In genomic region chr3:8559351-8559750, GRCh38 we compare ENCODE assay signal across 16 cellular contexts. TPM values are rescaled to one million over a fixed set of nuclear protein-coding genes. Genes with fewer than 3 reads are reported as not detected.
"Had no signal": no experiment of that assay in that cellular context is flagged by ENCODE, and none has a peak within 500 bp of the region (broad histone marks: within the 10 kb centered on the region; RNA-seq: fewer than 3 reads in every experiment).

No MANE protein-coding gene starts in this region.

- H3K4me3 ChIP-seq: breast epithelium, esophagus squamous epithelium, upper lobe of left lung had no signal

- H3K4me2 ChIP-seq: SK-N-SH had no signal

- DNase-seq: activated CD4-positive, alpha-beta T cell treated with anti-CD3 and anti-CD28 coated beads, Interleukin-2, amount 50 U/mL, for 4 hours; activated naive CD8-positive, alpha-beta T cell treated with anti-CD3 and anti-CD28 coated beads for 36 hours; amygdala; cerebellar nuclear complex; dermis blood vessel endothelial cell; effector memory CD4-positive, alpha-beta T cell; esophagus squamous epithelium; mesendoderm; naive thymus-derived CD8-positive, alpha-beta T cell; SK-N-SH; stimulated activated CD4-positive, alpha-beta T cell treated with anti-CD3 and anti-CD28 coated beads, Interleukin-2, amount 100 ng/mL, for 48 hours; stimulated activated naive CD8-positive, alpha-beta T cell treated with anti-CD3 and anti-CD28 coated beads, Interleukin-15, amount 100 ng/mL, for 72 hours; upper lobe of left lung had no signal

- ATAC-seq: naive thymus-derived CD8-positive, alpha-beta T cell; stimulated activated naive CD8-positive, alpha-beta T cell treated with anti-CD3 and anti-CD28 coated beads, Interleukin-15, amount 100 ng/mL, for 72 hours had no signal

- H3K27ac ChIP-seq: esophagus squamous epithelium had no signal

- H3K9me3 ChIP-seq: breast epithelium, esophagus squamous epithelium, SK-N-SH, upper lobe of left lung had no signal

- H3K9ac ChIP-seq: SK-N-SH had no signal

- FAIRE-seq: endothelial cell of umbilical vein, TTC549 had no signal

- H3K36me3 ChIP-seq: breast epithelium had no signal

- H3K4me1 ChIP-seq: breast epithelium had no signal

- H3K27me3 ChIP-seq: breast epithelium, esophagus squamous epithelium, upper lobe of left lung had no signal

RNA-seq across cellular contexts. Expression of gene LMCD1, which starts 57.7 kb away (rescaled TPM):
- total RNA-seq: naive thymus-derived CD8-positive, alpha-beta T cell had no signal
